Comparison of ENCODE assay signal across 20 cellular contexts in the genomic region with DNA sequence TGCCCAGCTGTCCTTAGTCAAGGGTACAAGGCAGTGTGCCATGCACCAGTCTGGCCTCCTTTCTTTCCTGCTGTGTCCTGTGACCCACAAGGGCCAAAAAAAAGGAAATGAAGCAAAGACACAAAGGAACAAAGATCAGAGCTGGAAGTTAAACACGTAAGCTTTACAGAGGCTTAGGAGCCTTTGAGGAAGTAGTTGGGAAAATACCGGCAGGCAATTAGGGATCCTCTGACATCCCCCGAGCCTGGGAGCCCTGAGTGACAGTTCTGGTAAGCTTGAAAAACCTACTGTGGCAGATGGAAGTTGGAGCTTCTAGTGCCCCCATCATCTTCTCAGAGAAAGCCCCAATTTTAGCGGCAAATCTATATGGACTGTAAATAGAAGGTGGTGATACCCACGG.
DNase-seq lines count a peak whose midpoint lies in the region; ATAC-seq, FAIRE-seq and TF ChIP-seq lines count a peak whose summit lies in the region.
"Had no signal": no experiment of that assay in that cellular context is flagged by ENCODE, and none has a peak within 500 bp of the region (broad histone marks: within the 10 kb centered on the region; RNA-seq: fewer than 3 reads in every experiment).

No MANE protein-coding gene starts in this region.

- intact Hi-C loops in OCI-LY7 (cut with micrococcal nuclease; ENCODE audit: unreplicated experiment) = loop anchor here (5.0 kb wide), 1 partner anchor 38 kb away; no protein-coding TSS in a partner anchor
- intact Hi-C loops in HepG2 (cut with micrococcal nuclease; ENCODE audit: unreplicated experiment) = loop anchor here (2.0 kb wide), 1 partner anchor 29 kb away; no protein-coding TSS in a partner anchor

- no peaks in the 10 kb centered on the region for H3K9me3 ChIP-seq in OCI-LY7 (ENCODE audit: low read length)
- no peaks in the 10 kb centered on the region for H3K9me3 ChIP-seq in HepG2 (ENCODE audit: low read length)
- H3K9me3 ChIP-seq: SK-N-SH had no signal

- H3K4me2 ChIP-seq in OCI-LY7 (ENCODE audit: low read length) (peak overlapping the region; percentile 50), HepG2 (ENCODE audit: low read depth, low read length) (no peak overlapping the region)
- H3K4me2 ChIP-seq: SK-N-SH had no signal

- H3K9me2 ChIP-seq in OCI-LY7 (ENCODE audit: insufficient read depth, low read length) = no peaks in the 10 kb centered on the region
- H3K9me2 ChIP-seq: SK-N-SH had no signal

- ATAC-seq in HepG2 (no peak), HG02970 (IDR thresholded peaks at IDR 0.05; ENCODE audit: low FRiP score, unreplicated experiment) (no peak), GM19395 (IDR thresholded peaks at IDR 0.05; ENCODE audit: unreplicated experiment) (no peak)

- no peak for FAIRE-seq in HepG2 (lab: Jason Lieb, UNC)

- POLR2A ChIA-PET in OCI-LY7 (lab: Charles Lee) = interaction anchor here (0.8 to 1.3 kb wide), 5 partner anchors 11 to 40 kb away, joined by 3 to 5 read pairs (median 4); no protein-coding TSS in a partner anchor
- POLR2A ChIA-PET in HepG2 (lab: Yijun Ruan, JAX) = interaction anchor here (0.9 kb wide), 1 partner anchor 9 kb away, joined by 4 read pairs; no protein-coding TSS in a partner anchor

- H3K36me3 ChIP-seq in OCI-LY7 (ENCODE audit: insufficient read depth, low read length) (no peaks in the 10 kb centered on the region), HepG2 (replicated peaks in 1 of 2; ENCODE audit: control insufficient read depth in 1 of 2, insufficient read depth in 2 of 2, low read length in 2 of 2) (peaks cover 2 to 6% of the 10 kb centered on the region in 2 experiments; a peak in 3 of 5 replicates)
- H3K36me3 ChIP-seq: cardiac muscle cell had no signal

- no peaks in the 10 kb centered on the region for H4K20me1 ChIP-seq in OCI-LY7 (ENCODE audit: insufficient read depth, low read length)
- H4K20me1 ChIP-seq in HepG2 (ENCODE audit: insufficient read depth, low read length) = peaks cover 63% of the 10 kb centered on the region

- H3K27me3 ChIP-seq in HepG2 (ENCODE audit: control insufficient read depth in 1 of 2, insufficient read depth in 2 of 2, low read length in 2 of 2) = no peaks in the 10 kb centered on the region
- H3K27me3 ChIP-seq: cardiac muscle cell had no signal

- TF ChIP-seq CTCF in OCI-LY7 (conservative IDR thresholded peaks at IDR 0.05; ENCODE audit: low read length) = no peak
- no peak for TF ChIP-seq CTCF in HepG2 (CRISPR knock-in tag; IDR thresholded peaks at IDR 0.05)

- DNase-seq in SKM-1 treated with dmso at 0.1 percent for 144 hours (lab: John Stamatoyannopoulos, UW; ENCODE audit: unreplicated experiment) (peak; percentile 8), SKM-1 (lab: John Stamatoyannopoulos, UW; ENCODE audit: unreplicated experiment) (no peak), OCI-LY7 (ENCODE audit: low spot score) (no peak), HepG2 (ENCODE audit: low spot score) (no peak), NCI-H748 treated with DMSO at 0.1 percent for 48 hours (lab: John Stamatoyannopoulos, UW) (no peak), OCI-M1 (lab: John Stamatoyannopoulos, UW) (no peak)
- DNase-seq: activated gamma-delta T cell; C1 segment of cervical spinal cord; foreskin fibroblast; HCEC 1CT; kidney glomerular epithelial cell; mesendoderm; NCI-H187; NCI-H526 treated with DMSO at 0.1 percent for 48 hours; SK-N-SH; stimulated activated CD4-positive, alpha-beta T cell treated with anti-CD3 and anti-CD28 coated beads, Interleukin-2, amount 100 ng/mL, for 48 hours had no signal

- H3K27ac ChIP-seq in OCI-LY7 (ENCODE audit: low read depth, low read length, poor library complexity, severe bottlenecking) (no peak overlapping the region), HepG2 (ENCODE audit: extremely low read length, insufficient read depth, low read length) (peak overlapping the region; percentile 3)
- H3K27ac ChIP-seq: cardiac muscle cell, skin epidermis had no signal

- no peak overlapping the region for H3K4me3 ChIP-seq in OCI-LY7 (ENCODE audit: low read depth, low read length, poor library complexity, severe bottlenecking)
- H3K4me3 ChIP-seq in HepG2 (replicated peaks in 1 of 3; ENCODE audit: insufficient read depth in 1 of 3, low read depth in 2 of 3, low read length in 3 of 3) = no peak overlapping the region
- H3K4me3 ChIP-seq: cardiac muscle cell, skin epidermis had no signal

- TF ChIP-seq POLR2A in HepG2 (IDR thresholded peaks at IDR 0.05; ENCODE audit: insufficient read depth in 1 of 2, low read depth in 2 of 2, low read length in 2 of 2) = no peak

- TF ChIP-seq EP300 in HepG2 (IDR thresholded peaks at IDR 0.05; ENCODE audit: low read depth in 2 of 2, low read length in 2 of 2) = no peak
- 0 out of 2 replicates have a peak, but pooled peaks have one; percentile 18 for TF ChIP-seq EP300 in HepG2 (CRISPR knock-in tag; IDR thresholded peaks at IDR 0.05; ENCODE audit: borderline replicate concordance)

- H3K4me1 ChIP-seq in OCI-LY7 (ENCODE audit: insufficient read depth, low read length, poor library complexity, severe bottlenecking) (peaks cover 100% of the 10 kb centered on the region), HepG2 (ENCODE audit: insufficient read depth, low read length) (peaks cover 89% of the 10 kb centered on the region)

- H3K9ac ChIP-seq in HepG2 (ENCODE audit: insufficient read depth, low read depth, low read length) = no peak overlapping the region
- H3K9ac ChIP-seq: SK-N-SH had no signal

- CTCF ChIA-PET in OCI-LY7 (lab: Charles Lee; ENCODE audit: unreplicated experiment) (no interaction called here), HepG2 (lab: Yijun Ruan, JAX; ENCODE audit: low intra/inter-chr PET ratio, low total read pairs) (no interaction called here)

- H3K79me2 ChIP-seq in OCI-LY7 (ENCODE audit: insufficient read depth, low read depth, low read length) (peaks cover 93% of the 10 kb centered on the region), HepG2 (ENCODE audit: insufficient read depth, low read length) (peaks cover 95% of the 10 kb centered on the region)

- in situ Hi-C loops in HepG2 (cut with HindIII; ENCODE audit: extremely low pct_ligation_motif_present, low pct_unique_long_range_greater_than_20kb) = no loop called here

- TF ChIP-seq RAD21 in HepG2 (CRISPR knock-in tag; IDR thresholded peaks at IDR 0.05) = no peak

- BruUV-seq in OCI-LY7 (replicated peaks; lab: Mats Ljungman, UMichigan) (no TSS peak), HepG2 (replicated peaks; lab: Mats Ljungman, UMichigan) (no TSS peak)

- 48% methylated on average over 5 of the region's 5 CpGs for WGBS in HepG2 (ENCODE audit: low lambda C conversion rate)

- no peak overlapping the region for H2AFZ ChIP-seq in OCI-LY7 (ENCODE audit: low read length)
- no peak overlapping the region for H2AFZ ChIP-seq in HepG2 (ENCODE audit: low read length)

TF ChIP-seq in HepG2, 621 proteins besides CTCF, POLR2A, EP300 and RAD21 (continues in another document):
- TF ChIP-seq TEAD3 (CRISPR knock-in tag; optimal IDR thresholded peaks at IDR 0.05; ENCODE audit: borderline replicate concordance) = peak; percentile 39
- 0 out of 2 replicates have a peak, but pooled peaks have one; percentile 34 for TF ChIP-seq MED1 (CRISPR knock-in tag; IDR thresholded peaks at IDR 0.05)
- TF ChIP-seq SNAPC2 (CRISPR knock-in tag; IDR thresholded peaks at IDR 0.05) = 0 out of 2 replicates have a peak, but pooled peaks have one; percentile 27
- peak; percentile 83 for TF ChIP-seq ELF3 (CRISPR knock-in tag; IDR thresholded peaks at IDR 0.05)
- TF ChIP-seq RCOR2 (CRISPR knock-in tag; IDR thresholded peaks at IDR 0.05) = 0 out of 2 replicates have a peak, but pooled peaks have one; percentile 29
- 0 out of 2 replicates have a peak, but pooled peaks have one; percentile 16 for TF ChIP-seq HNF4A (CRISPR knock-in tag; IDR thresholded peaks at IDR 0.05)
- no peak for TF ChIP-seq HBP1 (CRISPR knock-in tag; IDR thresholded peaks at IDR 0.05; ENCODE audit: low read depth)
- TF ChIP-seq HOMEZ (CRISPR knock-in tag; IDR thresholded peaks at IDR 0.05; ENCODE audit: low read depth) = peak; percentile 23; the same call in 1 of the 2 replicates
